In the genomic region with DNA sequence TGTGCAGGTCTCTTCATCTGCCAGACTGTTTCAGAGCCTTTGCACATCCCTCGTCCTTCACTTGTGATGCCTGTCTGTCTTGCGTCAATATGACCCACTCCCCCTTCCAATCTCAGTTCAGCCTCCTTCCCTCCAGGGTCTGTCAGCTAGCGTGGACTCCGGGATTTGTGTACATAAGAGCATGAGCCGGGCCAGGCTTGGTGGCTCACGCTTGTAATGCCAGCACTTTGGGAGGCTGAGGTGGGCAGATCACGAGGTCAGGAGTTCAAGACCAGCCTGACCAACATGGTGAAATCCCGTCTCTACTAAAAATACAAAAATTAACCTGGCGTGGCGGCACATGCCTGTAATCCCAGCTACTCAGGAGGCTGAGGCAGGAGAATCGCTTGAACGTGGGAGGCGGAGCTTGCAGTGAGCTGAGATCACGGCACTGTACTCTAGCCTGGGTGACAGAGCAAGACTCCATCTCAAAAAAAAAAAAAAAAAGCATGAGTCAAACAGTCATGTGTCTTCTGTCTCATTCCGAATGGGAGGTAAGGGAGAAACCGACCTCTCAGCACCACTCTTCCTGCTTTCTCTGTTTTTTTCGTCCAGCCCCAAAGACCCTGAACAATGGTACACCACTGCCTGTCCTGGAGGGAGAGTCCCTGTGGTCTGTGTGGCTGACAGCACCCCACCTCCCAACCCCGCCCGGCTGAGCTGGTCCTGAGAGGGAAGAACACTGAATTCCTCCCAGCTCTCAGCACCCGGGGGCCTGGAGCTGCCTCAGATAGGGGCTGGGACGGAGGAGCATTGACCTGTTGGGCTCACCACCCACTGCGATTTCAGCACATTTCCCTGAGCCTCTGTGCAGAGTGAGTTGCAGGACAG, we compare ENCODE assay signal across 10 cellular contexts. TPM values are rescaled to one million over a fixed set of nuclear protein-coding genes. Genes with fewer than 3 reads are reported as not detected.
DNase-seq lines count a peak whose midpoint lies in the region; ATAC-seq and TF ChIP-seq lines count a peak whose summit lies in the region.
"Had no signal": no experiment of that assay in that cellular context is flagged by ENCODE, and none has a peak within 500 bp of the region (broad histone marks: within the 10 kb centered on the region; RNA-seq: fewer than 3 reads in every experiment).

No MANE protein-coding gene starts in this region.

- TF ChIP-seq CTCF in breast epithelium (IDR thresholded peaks at IDR 0.05) (no peak), MCF 10A (IDR thresholded peaks at IDR 0.05; ENCODE audit: unreplicated experiment) (no peak), tibial nerve (IDR thresholded peaks at IDR 0.05) (no peak)

- no peak overlapping the region for H3K4me3 Mint-ChIP-seq in MCF 10A (ENCODE audit: unreplicated experiment)
- H3K4me3 Mint-ChIP-seq in activated T-helper 17 cell treated with anti-CD3 and anti-CD28 coated beads, Interleukin-2, amount 50 U/mL, for 72 hours, result no peak overlapping the region

- H3K27me3 ChIP-seq in breast epithelium (peaks cover 0 to 15% of the 10 kb centered on the region in 2 donors), tibial nerve (peaks cover 0 to 3% of the 10 kb centered on the region in 2 donors)

- TF ChIP-seq POLR2A in breast epithelium (IDR thresholded peaks at IDR 0.05) (no peak), tibial nerve (IDR thresholded peaks at IDR 0.05) (no peak)

- no peak for TF ChIP-seq EP300 in tibial nerve (IDR thresholded peaks at IDR 0.05)

- H3K36me3 ChIP-seq in breast epithelium, result no peaks in the 10 kb centered on the region
- no peaks in the 10 kb centered on the region for H3K36me3 ChIP-seq in tibial nerve

- H3K36me3 Mint-ChIP-seq in MCF 10A (ENCODE audit: insufficient read depth, unreplicated experiment), result no peaks in the 10 kb centered on the region
- no peaks in the 10 kb centered on the region for H3K36me3 Mint-ChIP-seq in activated T-helper 17 cell treated with anti-CD3 and anti-CD28 coated beads, Interleukin-2, amount 50 U/mL, for 72 hours (ENCODE audit: low read depth)

- POLR2A ChIA-PET in MCF 10A (lab: Yijun Ruan, JAX), result no interaction called here

- H3K27ac ChIP-seq in breast epithelium (peak overlapping the region in 1 of 2 donors; percentile 80), tibial nerve (peak overlapping the region in 3 of 4 donors; percentile 26 to 71 (median 33))

- peak overlapping the region in 2 of 3 donors; percentile 17 to 31 for H3K4me3 ChIP-seq in breast epithelium
- peak overlapping the region in 1 of 4 donors; percentile 5 for H3K4me3 ChIP-seq in tibial nerve

- H3K4me1 Mint-ChIP-seq in MCF 10A (ENCODE audit: insufficient read depth, unreplicated experiment), result no peaks in the 10 kb centered on the region
- peaks cover 13% of the 10 kb centered on the region for H3K4me1 Mint-ChIP-seq in activated T-helper 17 cell treated with anti-CD3 and anti-CD28 coated beads, Interleukin-2, amount 50 U/mL, for 72 hours

- WGBS in tibial nerve, 2 donors, result 68 to 80% methylated on average over 22 of the region's 22 CpGs

- H3K27me3 Mint-ChIP-seq in MCF 10A (ENCODE audit: insufficient read depth, unreplicated experiment), result no peaks in the 10 kb centered on the region
- H3K27me3 Mint-ChIP-seq in activated T-helper 17 cell treated with anti-CD3 and anti-CD28 coated beads, Interleukin-2, amount 50 U/mL, for 72 hours, result no peaks in the 10 kb centered on the region

- CTCF ChIA-PET in MCF 10A (lab: Yijun Ruan, JAX), result no interaction called here

- no peak for DNase-seq in breast epithelium (ENCODE audit: low spot score in 2 of 2)
- no peak for DNase-seq in MCF 10A (ENCODE audit: unreplicated experiment)
- peak; percentile 44 for DNase-seq in kidney tubule cell (ENCODE audit: low spot score)
- DNase-seq in tibial nerve (ENCODE audit: low spot score in 2 of 2), result no peak
- no peak for DNase-seq in NCI-H1105 (lab: John Stamatoyannopoulos, UW)
- DNase-seq: activated CD4-positive, alpha-beta T cell treated with anti-CD3 and anti-CD28 coated beads for 4 hours; kidney glomerular epithelial cell had no signal

- no peak overlapping the region for H3K27ac Mint-ChIP-seq in MCF 10A (ENCODE audit: low read depth, unreplicated experiment)
- H3K27ac Mint-ChIP-seq in activated T-helper 17 cell treated with anti-CD3 and anti-CD28 coated beads, Interleukin-2, amount 50 U/mL, for 72 hours, result no peak overlapping the region

- peaks cover 21% of the 10 kb centered on the region for H3K9me3 Mint-ChIP-seq in MCF 10A (ENCODE audit: unreplicated experiment)
- H3K9me3 Mint-ChIP-seq in activated T-helper 17 cell treated with anti-CD3 and anti-CD28 coated beads, Interleukin-2, amount 50 U/mL, for 72 hours, result peaks cover 3% of the 10 kb centered on the region

- intact Hi-C loops in breast epithelium (cut with DNase I; ENCODE audit: low total_unique reads), result no loop called here
- intact Hi-C loops in MCF 10A (cut with micrococcal nuclease), result no loop called here

- peak; percentile 53 for ATAC-seq in activated T-helper 17 cell treated with anti-CD3 and anti-CD28 coated beads, Interleukin-2, amount 50 U/mL, for 72 hours (replicated peaks)
- ATAC-seq in GM21447 (IDR thresholded peaks at IDR 0.05; ENCODE audit: unreplicated experiment) (no peak), HG02884 (IDR thresholded peaks at IDR 0.05; ENCODE audit: unreplicated experiment) (no peak)

- H3K9me3 ChIP-seq in breast epithelium (no peaks in the 10 kb centered on the region), tibial nerve (no peaks in the 10 kb centered on the region)

- no TSS peak for BruUV-seq in MCF 10A (replicated peaks; lab: Mats Ljungman, UMichigan)

- H3K4me1 ChIP-seq in breast epithelium (no peaks in the 10 kb centered on the region), tibial nerve (no peaks in the 10 kb centered on the region)

RNA-seq across cellular contexts. Expression of gene SIGLEC9, which starts 2.4 kb away (rescaled TPM):
- total RNA-seq in breast epithelium, result 1 to 10 TPM; 3.4 to 7.0 (median 4.3) TPM
- not detected in 2 replicates for total RNA-seq in MCF 10A (2022)
- total RNA-seq in activated T-helper 17 cell treated with anti-CD3 and anti-CD28 coated beads, Interleukin-2, amount 50 U/mL, for 72 hours, result under 1 TPM; 0.15 to 0.74 TPM
- 10 to 100 TPM in 1 of 4 donors, 1 to 10 TPM in 3; 4.2 to 18.0 (median 5.0) TPM for total RNA-seq in tibial nerve

RNA-seq across cellular contexts. Expression of gene CTU1, which starts 14.1 kb away (rescaled TPM):
- total RNA-seq in breast epithelium (10 to 100 TPM in 1 of 3 donors, 1 to 10 TPM in 2; 5.6 to 10.1 (median 9.2) TPM), MCF 10A (2022) (9.9 and 12.7 TPM in 2 replicates), tibial nerve (10 to 100 TPM in 3 of 4 donors, 1 to 10 TPM in 1; 7.4 to 25.5 (median 18.3) TPM)
- 1 to 10 TPM; 7.0 to 9.7 TPM for total RNA-seq in activated T-helper 17 cell treated with anti-CD3 and anti-CD28 coated beads, Interleukin-2, amount 50 U/mL, for 72 hours

RNA-seq across cellular contexts. Expression of gene SIGLEC7, which starts 19.8 kb away (rescaled TPM):
- total RNA-seq in breast epithelium (1 to 10 TPM in 2 of 3 donors, under 1 TPM in 1; 0.98 to 3.2 (median 1.8) TPM), MCF 10A (2022) (not detected in 2 replicates), tibial nerve (1 to 10 TPM in 2 of 4 donors, under 1 TPM in 2; 0.42 to 7.5 (median 1.1) TPM)
- not detected for total RNA-seq in activated T-helper 17 cell treated with anti-CD3 and anti-CD28 coated beads, Interleukin-2, amount 50 U/mL, for 72 hours

RNA-seq across cellular contexts. Expression of gene KLK14, which starts 39.7 kb away (rescaled TPM):
- total RNA-seq in breast epithelium, result under 1 TPM in 1 of 3 donors, not detected in 2; 0.98 TPM
- total RNA-seq in MCF 10A (2022), result 0.30 TPM in 1 of 2 replicates, not detected in the other
- total RNA-seq in activated T-helper 17 cell treated with anti-CD3 and anti-CD28 coated beads, Interleukin-2, amount 50 U/mL, for 72 hours, result under 1 TPM; 0.26 to 0.77 TPM
- total RNA-seq in tibial nerve, result not detected

RNA-seq across cellular contexts. Expression of gene KLK13, which starts 57.5 kb away (rescaled TPM):
- total RNA-seq in breast epithelium, result not detected
- total RNA-seq in MCF 10A (2022), result not detected in 2 replicates
- not detected for total RNA-seq in activated T-helper 17 cell treated with anti-CD3 and anti-CD28 coated beads, Interleukin-2, amount 50 U/mL, for 72 hours
- under 1 TPM in 1 of 4 donors, not detected in 3; 0.63 TPM for total RNA-seq in tibial nerve
